Comparison of ENCODE assay signal across 1 cellular context in the genomic region with DNA sequence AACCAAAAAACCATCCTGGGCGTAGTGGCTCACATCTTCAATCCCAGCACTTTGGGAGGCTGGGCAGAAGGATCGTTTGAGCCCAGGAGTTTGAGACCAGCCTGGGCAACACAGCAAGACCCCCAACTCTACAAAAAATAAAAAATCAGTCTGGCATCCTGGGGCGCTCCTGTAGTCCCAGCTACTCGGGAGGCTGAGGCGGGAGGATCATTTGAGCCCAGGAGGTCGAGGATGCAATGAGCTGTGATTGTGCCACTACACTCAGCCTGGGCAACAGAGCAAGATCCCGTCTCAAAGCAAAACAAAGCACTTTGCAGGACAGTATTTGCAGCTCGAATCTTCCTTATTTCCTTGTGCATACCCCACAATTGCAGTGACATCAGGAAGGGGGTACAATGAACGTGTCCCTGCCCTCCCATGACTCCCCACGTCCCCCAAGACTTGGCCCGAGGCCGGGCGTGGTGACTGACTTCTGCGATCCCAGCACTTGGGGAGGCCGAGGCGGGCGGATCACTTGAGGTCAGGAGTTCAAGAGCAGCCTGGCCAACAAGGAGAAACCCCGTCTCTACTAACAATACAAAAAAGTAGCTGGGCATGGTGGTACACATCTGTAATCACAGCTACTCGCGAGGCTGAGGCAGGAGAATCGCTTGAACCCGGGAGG.
TF ChIP-seq lines count a peak whose summit lies in the region.

No MANE protein-coding gene starts in this region.

TF ChIP-seq in liver, 16 proteins besides CTCF, POLR2A, EP300 and RAD21 (continued from another document):
- TF ChIP-seq, protein P1, sequence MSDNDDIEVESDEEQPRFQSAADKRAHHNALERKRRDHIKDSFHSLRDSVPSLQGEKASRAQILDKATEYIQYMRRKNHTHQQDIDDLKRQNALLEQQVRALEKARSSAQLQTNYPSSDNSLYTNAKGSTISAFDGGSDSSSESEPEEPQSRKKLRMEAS (IDR thresholded peaks at IDR 0.05) = no peak
- TF ChIP-seq FOXA2 (IDR thresholded peaks at IDR 0.05) (no peak), YY1 (IDR thresholded peaks at IDR 0.05) (no peak), TAF1 (conservative IDR thresholded peaks at IDR 0.05) (no peak), RXRA (IDR thresholded peaks at IDR 0.05) (no peak)
- TF ChIP-seq, protein P2, sequence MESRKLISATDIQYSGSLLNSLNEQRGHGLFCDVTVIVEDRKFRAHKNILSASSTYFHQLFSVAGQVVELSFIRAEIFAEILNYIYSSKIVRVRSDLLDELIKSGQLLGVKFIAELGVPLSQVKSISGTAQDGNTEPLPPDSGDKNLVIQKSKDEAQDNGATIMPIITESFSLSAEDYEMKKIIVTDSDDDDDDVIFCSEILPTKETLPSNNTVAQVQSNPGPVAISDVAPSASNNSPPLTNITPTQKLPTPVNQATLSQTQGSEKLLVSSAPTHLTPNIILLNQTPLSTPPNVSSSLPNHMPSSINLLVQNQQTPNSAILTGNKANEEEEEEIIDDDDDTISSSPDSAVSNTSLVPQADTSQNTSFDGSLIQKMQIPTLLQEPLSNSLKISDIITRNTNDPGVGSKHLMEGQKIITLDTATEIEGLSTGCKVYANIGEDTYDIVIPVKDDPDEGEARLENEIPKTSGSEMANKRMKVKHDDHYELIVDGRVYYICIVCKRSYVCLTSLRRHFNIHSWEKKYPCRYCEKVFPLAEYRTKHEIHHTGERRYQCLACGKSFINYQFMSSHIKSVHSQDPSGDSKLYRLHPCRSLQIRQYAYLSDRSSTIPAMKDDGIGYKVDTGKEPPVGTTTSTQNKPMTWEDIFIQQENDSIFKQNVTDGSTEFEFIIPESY (IDR thresholded peaks at IDR 0.05) = no peak
- TF ChIP-seq, protein P3, sequence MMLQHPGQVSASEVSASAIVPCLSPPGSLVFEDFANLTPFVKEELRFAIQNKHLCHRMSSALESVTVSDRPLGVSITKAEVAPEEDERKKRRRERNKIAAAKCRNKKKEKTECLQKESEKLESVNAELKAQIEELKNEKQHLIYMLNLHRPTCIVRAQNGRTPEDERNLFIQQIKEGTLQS (IDR thresholded peaks at IDR 0.05) = no peak
TF ChIP-seq in liver: peak in this region for 0.
